13 cellular contexts compared by ENCODE assay signal in genomic region chr3:65126527-65127440, GRCh38.
DNase-seq lines count a peak whose midpoint lies in the region; ATAC-seq and TF ChIP-seq lines count a peak whose summit lies in the region.
"Had no signal": no experiment of that assay in that cellular context is flagged by ENCODE, and none has a peak within 500 bp of the region (broad histone marks: within the 10 kb centered on the region; RNA-seq: fewer than 3 reads in every experiment).

No MANE protein-coding gene starts in this region.

- H3K27ac ChIP-seq in RWPE2 (ENCODE audit: poor library complexity, severe bottlenecking) (peak overlapping the region; percentile 66), epithelial cell of prostate (peak overlapping the region; percentile 79)
- no peak overlapping the region for H3K27ac ChIP-seq in effector memory CD4-positive, alpha-beta T cell (ENCODE audit: insufficient read depth, low read length, poor library complexity, severe bottlenecking)
- H3K27ac ChIP-seq: left ventricle myocardium inferior, neutrophil had no signal

- H3K9me3 ChIP-seq in RWPE2 (ENCODE audit: severe bottlenecking) = no peaks in the 10 kb centered on the region
- H3K9me3 ChIP-seq in effector memory CD4-positive, alpha-beta T cell (ENCODE audit: control insufficient read depth, low read length) = no peaks in the 10 kb centered on the region
- H3K9me3 ChIP-seq: left ventricle myocardium inferior, neutrophil had no signal

- no peaks in the 10 kb centered on the region for H3K27me3 ChIP-seq in RWPE2 (ENCODE audit: insufficient read depth, poor library complexity, severe bottlenecking)
- no peaks in the 10 kb centered on the region for H3K27me3 ChIP-seq in effector memory CD4-positive, alpha-beta T cell (replicated peaks; ENCODE audit: control insufficient read depth, insufficient read depth, low read length, poor library complexity, severe bottlenecking)
- H3K27me3 ChIP-seq: neutrophil had no signal

- ATAC-seq in RWPE2 (ENCODE audit: low read depth) (peak; percentile 74), omental fat pad (ENCODE audit: low FRiP score) (peak; percentile 86)

- H3K36me3 ChIP-seq in RWPE2 (ENCODE audit: low read depth) = no peaks in the 10 kb centered on the region
- H3K36me3 ChIP-seq in effector memory CD4-positive, alpha-beta T cell (ENCODE audit: control insufficient read depth, insufficient read depth, low read length) = no peaks in the 10 kb centered on the region
- H3K36me3 ChIP-seq: left ventricle myocardium inferior, neutrophil had no signal

- TF ChIP-seq CTCF in RWPE2 (IDR thresholded peaks at IDR 0.05; ENCODE audit: poor library complexity, severe bottlenecking) (no peak), omental fat pad (IDR thresholded peaks at IDR 0.05) (no peak)

- DNase-seq in COLO829 (ENCODE audit: low spot score) (peak; percentile 59), RWPE2 (ENCODE audit: low spot score) (no peak), epithelial cell of prostate (ENCODE audit: low read depth, low spot score) (peak; percentile 72), omental fat pad (ENCODE audit: low spot score) (no peak), SK-N-DZ (ENCODE audit: low spot score) (no peak), NCI-H2196 treated with DMSO at 0.1 percent for 48 hours (lab: John Stamatoyannopoulos, UW; ENCODE audit: unreplicated experiment) (no peak), DMS 273 treated with DMSO at 0.1 percent for 48 hours (lab: John Stamatoyannopoulos, UW) (no peak)
- DNase-seq in effector memory CD4-positive, alpha-beta T cell = no peak
- DNase-seq: activated CD4-positive, alpha-beta T cell treated with anti-CD3 and anti-CD28 coated beads, Interleukin-2, amount 50 U/mL, for 1 hour; CD4-positive, alpha-beta T cell; Karpas-422; left ventricle myocardium inferior had no signal

- H3K4me3 ChIP-seq in RWPE2 (ENCODE audit: severe bottlenecking) = no peak overlapping the region
- H3K4me3 ChIP-seq in effector memory CD4-positive, alpha-beta T cell (ENCODE audit: insufficient read depth, low read depth, low read length, poor library complexity, severe bottlenecking) = no peak overlapping the region
- H3K4me3 ChIP-seq: left ventricle myocardium inferior had no signal

- H3K4me1 ChIP-seq in RWPE2 (ENCODE audit: insufficient read depth, poor library complexity, severe bottlenecking) = peaks cover 25% of the 10 kb centered on the region
- H3K4me1 ChIP-seq in effector memory CD4-positive, alpha-beta T cell (ENCODE audit: control insufficient read depth, insufficient read depth, low read length, poor library complexity, severe bottlenecking) = no peaks in the 10 kb centered on the region
- H3K4me1 ChIP-seq: left ventricle myocardium inferior had no signal

Comparison
In these comparisons a context has a peak if more than half of its experiments do, and no peak if none do; other contexts are left out.
1. DNase-seq: peak in COLO829 (single experiment) and epithelial cell of prostate (single experiment); none in RWPE2 (single experiment), omental fat pad (single experiment), SK-N-DZ (single experiment), NCI-H2196 treated with DMSO at 0.1 percent for 48 hours (single experiment), effector memory CD4-positive, alpha-beta T cell (0 of 3) and DMS 273 treated with DMSO at 0.1 percent for 48 hours (single experiment).